Comparison of ENCODE assay signal across 1 cellular context in genomic region chr16:89200124-89200849, GRCh38.
TF ChIP-seq lines count a peak whose summit lies in the region.

Gene SLC22A31, minus strand, starts transcription at chr16:89200537. Its CDS starts 36 bp downstream, at chr16:89200501.

TF ChIP-seq in HepG2, 621 proteins besides CTCF, POLR2A, EP300 and RAD21 (continued from another document):
- TF ChIP-seq ZNF562 (CRISPR knock-in tag; IDR thresholded peaks at IDR 0.05; ENCODE audit: borderline replicate concordance), result no peak
- peak; percentile 29; the same call in 1 of the 3 replicates for TF ChIP-seq MXI1 (IDR thresholded peaks at IDR 0.05; ENCODE audit: borderline replicate concordance, low read depth, low read length)
- no peak for TF ChIP-seq NAIF1 (CRISPR knock-in tag; IDR thresholded peaks at IDR 0.05; ENCODE audit: borderline replicate concordance)
- TF ChIP-seq PLRG1 (conservative IDR thresholded peaks at IDR 0.05), result no peak
- peak; percentile 7; the same call in 1 of the 2 replicates for TF ChIP-seq ZNF724P (CRISPR knock-in tag; IDR thresholded peaks at IDR 0.05; ENCODE audit: borderline replicate concordance)
